ENCODE assay signal across 1 cellular context in the genomic region with DNA sequence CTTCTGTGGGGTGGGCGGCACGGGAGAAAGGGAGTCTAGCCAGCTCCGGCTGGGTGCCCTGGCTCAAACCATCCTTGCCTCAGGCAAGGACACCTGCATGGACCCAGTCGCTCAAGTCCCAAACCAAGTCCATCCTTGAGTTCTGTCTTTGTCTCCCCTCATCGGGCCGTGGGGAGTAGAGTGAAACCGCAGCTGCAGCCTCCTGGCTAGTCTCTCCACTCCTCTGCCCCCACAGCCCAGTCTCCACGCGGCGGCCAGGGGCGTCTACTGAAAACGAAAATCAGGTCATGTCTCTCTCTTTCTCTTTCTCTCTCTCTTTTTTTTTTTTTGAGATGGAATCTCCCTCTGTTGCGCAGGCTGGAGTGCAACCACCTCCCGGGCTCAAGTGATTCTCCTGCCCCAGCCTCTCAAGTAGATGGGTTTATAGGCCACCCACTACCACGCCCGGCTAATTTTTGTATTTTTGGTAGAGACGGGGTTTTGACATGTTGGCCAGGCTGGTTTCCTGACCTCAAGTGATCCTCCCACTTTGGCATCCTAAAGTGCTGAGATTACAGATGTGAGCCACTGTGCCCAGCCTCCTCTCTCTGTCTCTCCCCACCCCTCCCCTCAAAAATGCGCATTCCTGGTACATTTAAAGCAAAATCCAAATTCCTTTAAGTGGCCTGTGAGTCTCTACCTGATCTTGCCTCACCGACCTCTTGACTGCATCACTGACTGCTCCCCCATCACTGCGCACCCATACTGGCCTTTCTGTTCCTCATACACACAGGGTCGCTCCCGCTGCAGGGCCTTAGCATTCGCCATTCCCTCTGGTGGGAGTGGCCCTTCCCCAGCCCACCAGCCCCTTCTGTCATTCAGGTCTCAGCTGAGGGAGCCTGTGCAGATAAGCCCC.
TF ChIP-seq lines count a peak whose summit lies in the region.

No MANE protein-coding gene starts in this region.

TF ChIP-seq in IMR-90, 13 proteins besides CTCF, POLR2A, EP300 and RAD21 (continued from another document):
- TF ChIP-seq, protein P1, sequence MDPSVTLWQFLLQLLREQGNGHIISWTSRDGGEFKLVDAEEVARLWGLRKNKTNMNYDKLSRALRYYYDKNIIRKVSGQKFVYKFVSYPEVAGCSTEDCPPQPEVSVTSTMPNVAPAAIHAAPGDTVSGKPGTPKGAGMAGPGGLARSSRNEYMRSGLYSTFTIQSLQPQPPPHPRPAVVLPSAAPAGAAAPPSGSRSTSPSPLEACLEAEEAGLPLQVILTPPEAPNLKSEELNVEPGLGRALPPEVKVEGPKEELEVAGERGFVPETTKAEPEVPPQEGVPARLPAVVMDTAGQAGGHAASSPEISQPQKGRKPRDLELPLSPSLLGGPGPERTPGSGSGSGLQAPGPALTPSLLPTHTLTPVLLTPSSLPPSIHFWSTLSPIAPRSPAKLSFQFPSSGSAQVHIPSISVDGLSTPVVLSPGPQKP (IDR thresholded peaks at IDR 0.05; ENCODE audit: borderline replicate concordance, low read depth, low read length), result no peak
- TF ChIP-seq SMC3 (IDR thresholded peaks at IDR 0.05; ENCODE audit: low read depth, low read length), result no peak
TF ChIP-seq in IMR-90: peak in this region for 0.
